Comparison of ENCODE assay signal across 8 cellular contexts in genomic region chr16:4958510-4959111, GRCh38. TPM values are rescaled to one million over a fixed set of nuclear protein-coding genes. Genes with fewer than 3 reads are reported as not detected.
DNase-seq lines count a peak whose midpoint lies in the region; ATAC-seq and TF ChIP-seq lines count a peak whose summit lies in the region.

No MANE protein-coding gene starts in this region.

- H3F3A ChIP-seq in PC-3 (ENCODE audit: low read length, unreplicated experiment), result no peaks in the 10 kb centered on the region

- H3K4me1 Mint-ChIP-seq in CD8-positive, alpha-beta memory T cell, result peaks cover 21 to 23% (median 22%) of the 10 kb centered on the region in 3 donors
- peaks cover 3% of the 10 kb centered on the region for H3K4me1 Mint-ChIP-seq in endothelial cell (ENCODE audit: unreplicated experiment)
- H3K4me1 Mint-ChIP-seq in activated T-helper 2 cell treated with anti-CD3 and anti-CD28 coated beads, Interferon-gamma antibody, Interleukin-2, Interleukin-4, amounts not matched to agents 10 μg/mL and 5 μg/mL and 100 μg/mL, durations not matched to agents 14 hours and 24 hours and 36 hours (ENCODE audit: low read depth), result peaks cover 13% of the 10 kb centered on the region

- peaks cover 13% of the 10 kb centered on the region for H3K4me1 ChIP-seq in CD8-positive, alpha-beta memory T cell (ENCODE audit: insufficient read depth, low read length)
- 0 out of 2 replicates have a peak, but pooled peaks cover 8% of the 10 kb centered on the region for H3K4me1 ChIP-seq in PC-3 (ENCODE audit: insufficient read depth, low read length)
- H3K4me1 ChIP-seq in ovary (ENCODE audit: insufficient read depth), result peaks cover 4% of the 10 kb centered on the region
- H3K4me1 ChIP-seq in foreskin keratinocyte, result no peaks in the 10 kb centered on the region

- no peaks in the 10 kb centered on the region for H3K9me3 ChIP-seq in CD8-positive, alpha-beta memory T cell (ENCODE audit: low read length)
- H3K9me3 ChIP-seq in PC-3 (ENCODE audit: low read length) (no peaks in the 10 kb centered on the region), ovary (no peaks in the 10 kb centered on the region)

- H3K4me3 ChIP-seq in CD8-positive, alpha-beta memory T cell (ENCODE audit: low read length), result no peak overlapping the region
- H3K4me3 ChIP-seq in PC-3 (ENCODE audit: low read length) (peak overlapping the region; percentile 62; the same call in 1 of the 2 replicates), ovary (peak overlapping the region; percentile 39)

- no peaks in the 10 kb centered on the region for H3K9me2 ChIP-seq in PC-3 (replicated peaks; ENCODE audit: low read length)

- no peak overlapping the region for H3K27ac ChIP-seq in CD8-positive, alpha-beta memory T cell (ENCODE audit: low read depth, low read length)
- H3K27ac ChIP-seq in PC-3 (ENCODE audit: low read length) (no peak overlapping the region), ovary (no peak overlapping the region), foreskin keratinocyte (no peak overlapping the region)

- peak overlapping the region in 1 of 8 donors; percentile 6 for H3K27ac Mint-ChIP-seq in CD8-positive, alpha-beta memory T cell
- H3K27ac Mint-ChIP-seq in endothelial cell (ENCODE audit: unreplicated experiment), result no peak overlapping the region
- H3K27ac Mint-ChIP-seq in activated T-helper 2 cell treated with anti-CD3 and anti-CD28 coated beads, Interferon-gamma antibody, Interleukin-2, Interleukin-4, amounts not matched to agents 10 μg/mL and 5 μg/mL and 100 μg/mL, durations not matched to agents 14 hours and 24 hours and 36 hours, result no peak overlapping the region

- no peak overlapping the region for H3K9ac ChIP-seq in PC-3 (ENCODE audit: low read length)

- TF ChIP-seq POLR2A in ovary (IDR thresholded peaks at IDR 0.05), result no peak

- POLR2A ChIA-PET in CD8-positive, alpha-beta memory T cell (lab: Charles Lee), result no interaction called here
- POLR2A ChIA-PET in PC-3 (lab: Charles Lee; ENCODE audit: unreplicated experiment), result no interaction called here

- no peaks in the 10 kb centered on the region for H3K36me3 ChIP-seq in CD8-positive, alpha-beta memory T cell (ENCODE audit: insufficient read depth, low read length)
- no peaks in the 10 kb centered on the region for H3K36me3 ChIP-seq in PC-3 (ENCODE audit: low read depth, low read length)
- no peaks in the 10 kb centered on the region for H3K36me3 ChIP-seq in ovary

- WGBS in ovary, 3 donors, result 12 to 24% (median 14%) methylated on average over 23 of the region's 23 CpGs

- ATAC-seq in PC-3 (no peak), foreskin keratinocyte (no peak)

- no peak for DNase-seq in CD8-positive, alpha-beta memory T cell
- DNase-seq in PC-3, result no peak
- no peak for DNase-seq in endothelial cell (ENCODE audit: low spot score)
- no peak for DNase-seq in ovary
- no peak for DNase-seq in activated T-helper 2 cell treated with anti-CD3 and anti-CD28 coated beads, Interferon-gamma antibody, Interleukin-2, Interleukin-4, amounts not matched to agents 10 μg/mL and 5 μg/mL and 100 μg/mL, durations not matched to agents 14 hours and 24 hours and 36 hours (ENCODE audit: low spot score)
- no peak for DNase-seq in foreskin keratinocyte
- no peak for DNase-seq in NCI-H2227 (lab: John Stamatoyannopoulos, UW; ENCODE audit: unreplicated experiment)
- no peak for DNase-seq in GF-D8 (lab: John Stamatoyannopoulos, UW)

- H3K36me3 Mint-ChIP-seq in CD8-positive, alpha-beta memory T cell, result no peaks in the 10 kb centered on the region
- H3K36me3 Mint-ChIP-seq in endothelial cell (ENCODE audit: low read depth, unreplicated experiment), result no peaks in the 10 kb centered on the region
- no peaks in the 10 kb centered on the region for H3K36me3 Mint-ChIP-seq in activated T-helper 2 cell treated with anti-CD3 and anti-CD28 coated beads, Interferon-gamma antibody, Interleukin-2, Interleukin-4, amounts not matched to agents 10 μg/mL and 5 μg/mL and 100 μg/mL, durations not matched to agents 14 hours and 24 hours and 36 hours (ENCODE audit: low read depth)

- H3K4me2 ChIP-seq in PC-3 (ENCODE audit: low read length), result peak overlapping the region; percentile 91

- no peak for TF ChIP-seq CTCF in PC-3 (conservative IDR thresholded peaks at IDR 0.05; ENCODE audit: low read depth, low read length)
- no peak for TF ChIP-seq CTCF in endothelial cell (IDR thresholded peaks at IDR 0.05; ENCODE audit: unreplicated experiment)
- TF ChIP-seq CTCF in ovary (IDR thresholded peaks at IDR 0.05), result no peak
- no peak for TF ChIP-seq CTCF in foreskin keratinocyte (conservative IDR thresholded peaks at IDR 0.05)

- H3K4me3 Mint-ChIP-seq in CD8-positive, alpha-beta memory T cell, result peak overlapping the region in 5 of 7 donors; percentile 36 to 84 (median 78)
- peak overlapping the region; percentile 19 for H3K4me3 Mint-ChIP-seq in endothelial cell (ENCODE audit: unreplicated experiment)
- no peak overlapping the region for H3K4me3 Mint-ChIP-seq in activated T-helper 2 cell treated with anti-CD3 and anti-CD28 coated beads, Interferon-gamma antibody, Interleukin-2, Interleukin-4, amounts not matched to agents 10 μg/mL and 5 μg/mL and 100 μg/mL, durations not matched to agents 14 hours and 24 hours and 36 hours (ENCODE audit: low read depth)

- H3K27me3 ChIP-seq in CD8-positive, alpha-beta memory T cell (ENCODE audit: insufficient read depth, low read length, poor library complexity, severe bottlenecking), result peaks cover 20% of the 10 kb centered on the region
- H3K27me3 ChIP-seq in PC-3 (ENCODE audit: low read length) (no peaks in the 10 kb centered on the region), ovary (no peaks in the 10 kb centered on the region), foreskin keratinocyte (peaks cover 3% of the 10 kb centered on the region)

- H3K9me3 Mint-ChIP-seq in CD8-positive, alpha-beta memory T cell, result no peaks in the 10 kb centered on the region
- H3K9me3 Mint-ChIP-seq in endothelial cell (ENCODE audit: unreplicated experiment), result no peaks in the 10 kb centered on the region
- no peaks in the 10 kb centered on the region for H3K9me3 Mint-ChIP-seq in activated T-helper 2 cell treated with anti-CD3 and anti-CD28 coated beads, Interferon-gamma antibody, Interleukin-2, Interleukin-4, amounts not matched to agents 10 μg/mL and 5 μg/mL and 100 μg/mL, durations not matched to agents 14 hours and 24 hours and 36 hours

- no peak for TF ChIP-seq EP300 in ovary (IDR thresholded peaks at IDR 0.05)

- CTCF ChIA-PET in CD8-positive, alpha-beta memory T cell (lab: Charles Lee), result no interaction called here
- CTCF ChIA-PET in PC-3 (lab: Charles Lee), result interaction anchor here (0.6 kb wide), 1 partner anchor 157 kb away, joined by 3 read pairs; no protein-coding TSS in a partner anchor

- no peaks in the 10 kb centered on the region for H4K20me1 ChIP-seq in PC-3 (ENCODE audit: low read length)

- no TSS peak for BruUV-seq in PC-3 (replicated peaks; lab: Mats Ljungman, UMichigan)

- no peaks in the 10 kb centered on the region for H3K79me2 ChIP-seq in PC-3 (ENCODE audit: low read length)

- H2AFZ ChIP-seq in PC-3 (ENCODE audit: low read length), result peak overlapping the region; percentile 61; the same call in 1 of the 2 replicates

- intact Hi-C loops in PC-3 (cut with micrococcal nuclease) (loop anchor here (2.0 to 10.0 kb wide), 2 partner anchors 134 to 154 kb away; partner anchors contain the start of gene ROGDI), ovary (cut with DNase I) (loop anchor here in 2 of 4 donors (10.0 kb wide), 2 partner anchors 344 to 1794 kb away; partner anchors contain the start of gene UBALD1 (in 1 of the 2))
- intact Hi-C loops in activated T-helper 2 cell treated with anti-CD3 and anti-CD28 coated beads, Interferon-gamma antibody, Interleukin-2, Interleukin-4, amounts not matched to agents 10 μg/mL and 5 μg/mL and 100 μg/mL, durations not matched to agents 14 hours and 24 hours and 36 hours (cut with micrococcal nuclease), result loop anchor here (1.0 to 10.0 kb wide), 4 partner anchors 111 to 342 kb away; partner anchors contain the start of genes ANKS3, DNAAF8, GLYR1 and UBN1

- H3K27me3 Mint-ChIP-seq in CD8-positive, alpha-beta memory T cell, result peaks cover 35 to 68% of the 10 kb centered on the region in 2 donors
- peaks cover 5% of the 10 kb centered on the region for H3K27me3 Mint-ChIP-seq in endothelial cell (ENCODE audit: unreplicated experiment)
- peaks cover 13% of the 10 kb centered on the region for H3K27me3 Mint-ChIP-seq in activated T-helper 2 cell treated with anti-CD3 and anti-CD28 coated beads, Interferon-gamma antibody, Interleukin-2, Interleukin-4, amounts not matched to agents 10 μg/mL and 5 μg/mL and 100 μg/mL, durations not matched to agents 14 hours and 24 hours and 36 hours (ENCODE audit: low read depth)

RNA-seq across cellular contexts. Expression of gene SEC14L5, which starts 0.5 kb away (rescaled TPM):
- not detected for total RNA-seq in CD8-positive, alpha-beta memory T cell
- polyA plus RNA-seq in CD8-positive, alpha-beta memory T cell, result not detected
- total RNA-seq in PC-3 (2014; rRNA removed), result not detected in 2 replicates
- 0.05 TPM for total RNA-seq in endothelial cell (ENCODE audit: unreplicated experiment)
- total RNA-seq in ovary, result under 1 TPM; 0.11 to 0.87 (median 0.38) TPM
- 1 to 10 TPM in 1 of 2 donors, under 1 TPM in 1; 0.38 to 1.5 TPM for polyA plus RNA-seq in ovary
- not detected in 2 replicates for total RNA-seq in activated T-helper 2 cell treated with anti-CD3 and anti-CD28 coated beads, Interferon-gamma antibody, Interleukin-2, Interleukin-4, amounts not matched to agents 10 μg/mL and 5 μg/mL and 100 μg/mL, durations not matched to agents 14 hours and 24 hours and 36 hours
- 0.03 TPM in 1 of 2 replicates, not detected in the other for total RNA-seq in foreskin keratinocyte
- not detected in 2 replicates for polyA plus RNA-seq in foreskin keratinocyte

RNA-seq across cellular contexts. Expression of gene PPL, which starts 21.7 kb away (rescaled TPM):
- not detected for total RNA-seq in CD8-positive, alpha-beta memory T cell
- polyA plus RNA-seq in CD8-positive, alpha-beta memory T cell, result 0.29 TPM
- total RNA-seq in PC-3 (2014; rRNA removed) (18.8 and 22.8 TPM in 2 replicates), endothelial cell (ENCODE audit: unreplicated experiment) (1.1 TPM), ovary (10 to 100 TPM in 4 of 7 donors, 1 to 10 TPM in 3; 6.9 to 37.8 (median 17.4) TPM), foreskin keratinocyte (33.4 and 41.5 TPM in 2 replicates)
- polyA plus RNA-seq in ovary (1 to 10 TPM; 4.2 to 5.3 TPM), foreskin keratinocyte (14.0 and 16.4 TPM in 2 replicates)
- total RNA-seq in activated T-helper 2 cell treated with anti-CD3 and anti-CD28 coated beads, Interferon-gamma antibody, Interleukin-2, Interleukin-4, amounts not matched to agents 10 μg/mL and 5 μg/mL and 100 μg/mL, durations not matched to agents 14 hours and 24 hours and 36 hours, result not detected in 2 replicates
